20 cellular contexts compared by ENCODE assay signal in the genomic region with DNA sequence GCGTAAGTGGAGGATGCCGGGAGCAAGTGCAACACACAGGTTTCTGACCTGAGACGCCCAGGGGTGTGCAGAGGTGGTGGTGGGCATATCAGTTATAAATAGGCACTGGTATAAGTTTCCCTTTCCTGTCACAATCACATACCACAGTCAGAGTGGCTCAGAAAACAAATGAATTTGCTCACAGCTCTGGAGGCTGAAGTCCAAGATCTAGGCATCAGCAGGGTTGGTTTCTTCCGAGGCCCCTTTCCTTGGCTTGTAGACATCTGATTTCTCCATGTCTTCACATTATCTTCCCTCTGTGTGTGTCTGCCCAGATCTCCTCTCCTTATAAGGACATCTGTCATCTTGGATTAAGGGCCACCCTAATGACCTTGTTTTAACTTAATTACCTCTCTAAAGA.
DNase-seq lines count a peak whose midpoint lies in the region; ATAC-seq and TF ChIP-seq lines count a peak whose summit lies in the region.
"Had no signal": no experiment of that assay in that cellular context is flagged by ENCODE, and none has a peak within 500 bp of the region (broad histone marks: within the 10 kb centered on the region; RNA-seq: fewer than 3 reads in every experiment).

No MANE protein-coding gene starts in this region.

- DNase-seq in right atrium auricular region (ENCODE audit: low spot score) (peak; percentile 5), left ventricle myocardium inferior (no peak), WERI-Rb-1 (no peak), islet precursor cell (peak; percentile 29), OCI-M1 (lab: John Stamatoyannopoulos, UW) (no peak)
- DNase-seq in activated CD4-positive, CD25-positive, alpha-beta regulatory T cell (lab: John Stamatoyannopoulos, UW), result no peak
- DNase-seq: CD4-positive, alpha-beta memory T cell; GOT3; HFFc6; KG1; NCI-H1105 treated with DMSO at 0.1 percent for 48 hours; NCI-H187; NCI-H2107; NCI-H510A; PC-9; SJCRH30 had no signal

- no peaks in the 10 kb centered on the region for H3K36me3 ChIP-seq in right atrium auricular region
- no peaks in the 10 kb centered on the region for H3K36me3 ChIP-seq in left ventricle myocardium inferior
- no peaks in the 10 kb centered on the region for H3K36me3 ChIP-seq in WERI-Rb-1
- H3K36me3 ChIP-seq: SJCRH30 had no signal

- H3K27ac ChIP-seq in right atrium auricular region (no peak overlapping the region), left ventricle myocardium inferior (replicated peaks) (no peak overlapping the region), WERI-Rb-1 (peak overlapping the region; percentile 2)
- H3K27ac ChIP-seq: BLaER1, PC-9, RWPE1, SJCRH30 had no signal

- intact Hi-C loops in left ventricle myocardium inferior (cut with micrococcal nuclease), result no loop called here

- H3K27me3 ChIP-seq in right atrium auricular region (no peaks in the 10 kb centered on the region), left ventricle myocardium inferior (ENCODE audit: low read depth) (no peaks in the 10 kb centered on the region), WERI-Rb-1 (ENCODE audit: insufficient read depth, low read depth, severe bottlenecking) (no peaks in the 10 kb centered on the region)
- H3K27me3 ChIP-seq: BLaER1, SJCRH30 had no signal

- H3K4me1 ChIP-seq in right atrium auricular region (no peaks in the 10 kb centered on the region), left ventricle myocardium inferior (no peaks in the 10 kb centered on the region)
- H3K4me1 ChIP-seq: BLaER1, SJCRH30 had no signal

- H3K9me3 ChIP-seq in right atrium auricular region (peaks cover 0 to 28% of the 10 kb centered on the region in 2 donors), left ventricle myocardium inferior (replicated peaks) (peaks cover 39% of the 10 kb centered on the region), WERI-Rb-1 (ENCODE audit: severe bottlenecking) (peaks cover 33% of the 10 kb centered on the region)

- ATAC-seq in GM21360 (IDR thresholded peaks at IDR 0.05; ENCODE audit: unreplicated experiment), result no peak
- ATAC-seq: HepG2 had no signal

- no peak overlapping the region for H3K4me3 ChIP-seq in right atrium auricular region
- no peak overlapping the region for H3K4me3 ChIP-seq in left ventricle myocardium inferior
- no peak overlapping the region for H3K4me3 ChIP-seq in WERI-Rb-1 (ENCODE audit: low read depth, low read length)
- H3K4me3 ChIP-seq: BLaER1, PC-9, SJCRH30 had no signal

- TF ChIP-seq CTCF in right atrium auricular region (IDR thresholded peaks at IDR 0.05) (no peak), left ventricle myocardium inferior (IDR thresholded peaks at IDR 0.05; ENCODE audit: borderline replicate concordance) (no peak), WERI-Rb-1 (IDR thresholded peaks at IDR 0.05; ENCODE audit: low read depth, low read length) (no peak)

Comparison
In these comparisons a context has a peak if more than half of its experiments do, and no peak if none do; other contexts are left out.
1. DNase-seq: peak in right atrium auricular region (single experiment) and islet precursor cell (single experiment); none in left ventricle myocardium inferior (single experiment), WERI-Rb-1 (single experiment), OCI-M1 (single experiment) and activated CD4-positive, CD25-positive, alpha-beta regulatory T cell (0 of 4).